21 cellular contexts compared by ENCODE assay signal in the genomic region with DNA sequence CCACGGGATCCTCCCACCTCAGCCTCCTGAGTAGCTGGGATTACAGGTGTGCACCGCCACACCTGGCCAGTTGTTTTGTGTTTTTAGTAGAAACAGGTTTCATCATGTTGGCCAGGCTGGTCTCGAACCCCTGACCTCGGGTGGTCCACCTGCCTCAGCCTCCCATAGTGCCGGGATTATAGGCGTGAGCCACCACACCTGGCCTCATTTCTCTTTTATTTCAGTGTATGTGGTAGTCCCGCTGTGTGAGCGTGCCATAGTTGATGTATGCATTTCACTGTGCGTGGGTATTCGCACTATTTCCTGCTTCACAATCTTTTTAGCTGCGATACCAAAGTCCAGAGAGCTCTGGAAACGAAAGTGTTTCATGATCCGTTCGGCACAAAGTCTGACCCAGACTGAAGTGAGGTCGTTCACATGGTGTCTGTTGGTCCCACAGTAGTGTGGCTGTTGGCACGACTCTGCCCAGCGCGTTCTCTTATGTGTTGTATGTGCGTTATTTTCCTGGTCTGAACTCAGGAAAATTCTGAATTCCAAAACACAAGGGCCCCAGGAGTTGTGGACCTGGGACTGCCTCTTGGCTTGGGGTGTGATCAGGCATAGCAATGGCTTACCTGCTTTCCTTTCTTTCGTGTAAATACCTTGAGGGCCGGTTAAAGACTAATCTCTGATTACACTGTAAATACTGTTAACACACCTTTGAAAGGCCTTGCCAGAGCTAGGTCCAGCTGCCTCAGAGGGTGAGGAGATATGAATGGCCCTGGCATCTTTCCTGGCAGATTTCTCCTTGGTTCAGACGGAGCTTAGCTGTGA. TPM values are rescaled to one million over a fixed set of nuclear protein-coding genes. Genes with fewer than 3 reads are reported as not detected.
DNase-seq lines count a peak whose midpoint lies in the region; ATAC-seq and TF ChIP-seq lines count a peak whose summit lies in the region.
"Had no signal": no experiment of that assay in that cellular context is flagged by ENCODE, and none has a peak within 500 bp of the region (broad histone marks: within the 10 kb centered on the region; RNA-seq: fewer than 3 reads in every experiment).

No MANE protein-coding gene starts in this region.

- H3K27me3 ChIP-seq in right cardiac atrium (ENCODE audit: control insufficient read depth, insufficient read depth) (no peaks in the 10 kb centered on the region), left ventricle myocardium inferior (ENCODE audit: low read depth) (no peaks in the 10 kb centered on the region), endocrine pancreas (ENCODE audit: control insufficient read depth, insufficient read depth, low read length) (no peaks in the 10 kb centered on the region), mucosa of stomach (ENCODE audit: control insufficient read depth, insufficient read depth, low read length) (no peaks in the 10 kb centered on the region)
- H3K27me3 ChIP-seq: esophagus muscularis mucosa had no signal

- H3K9me3 Mint-ChIP-seq in stimulated activated naive CD8-positive, alpha-beta T cell treated with anti-CD3 and anti-CD28 coated beads, Interleukin-15, amount 100 ng/mL, for 72 hours = no peaks in the 10 kb centered on the region
- H3K9me3 Mint-ChIP-seq: activated naive CD4-positive, alpha-beta T cell treated with anti-CD3 and anti-CD28 coated beads, Interleukin-2, amount 10 ng/mL, durations not matched to agents 7 days and 5 days; CD4-positive, alpha-beta T cell; mesothelial cell of epicardium; stimulated activated memory B cell treated with anti-CD40 and anti-IgM and Interleukin-4, amounts not matched to agents 10 μg/mL and 1 μg/mL and 100 μg/mL, for 72 hours had no signal

- no peaks in the 10 kb centered on the region for H3K27me3 Mint-ChIP-seq in stimulated activated naive CD8-positive, alpha-beta T cell treated with anti-CD3 and anti-CD28 coated beads, Interleukin-15, amount 100 ng/mL, for 72 hours
- H3K27me3 Mint-ChIP-seq: activated naive CD4-positive, alpha-beta T cell treated with anti-CD3 and anti-CD28 coated beads, Interleukin-2, amount 10 ng/mL, durations not matched to agents 7 days and 5 days; CD4-positive, alpha-beta T cell; stimulated activated memory B cell treated with anti-CD40 and anti-IgM and Interleukin-4, amounts not matched to agents 10 μg/mL and 1 μg/mL and 100 μg/mL, for 72 hours had no signal

- H3K27ac ChIP-seq in right cardiac atrium (ENCODE audit: low read length) (no peak overlapping the region), left ventricle myocardium inferior (replicated peaks) (no peak overlapping the region)
- H3K27ac ChIP-seq: esophagus muscularis mucosa had no signal

- H3K4me1 ChIP-seq in right cardiac atrium (ENCODE audit: control insufficient read depth, insufficient read depth, low read length) = no peaks in the 10 kb centered on the region
- H3K4me1 ChIP-seq in left ventricle myocardium inferior = peaks cover 62% of the 10 kb centered on the region
- no peaks in the 10 kb centered on the region for H3K4me1 ChIP-seq in endocrine pancreas (ENCODE audit: control insufficient read depth, insufficient read depth, low read length)
- H3K4me1 ChIP-seq in mucosa of stomach (ENCODE audit: control insufficient read depth, insufficient read depth, low read length) = peaks cover 92% of the 10 kb centered on the region

- H3K36me3 ChIP-seq in left ventricle myocardium inferior = peaks cover 97% of the 10 kb centered on the region
- H3K36me3 ChIP-seq in endocrine pancreas (ENCODE audit: control insufficient read depth, insufficient read depth, low read length) = peaks cover 6% of the 10 kb centered on the region
- H3K36me3 ChIP-seq in mucosa of stomach (ENCODE audit: control insufficient read depth, insufficient read depth, low read length) = peaks cover 41% of the 10 kb centered on the region

- ATAC-seq in right cardiac atrium = no peak
- ATAC-seq in GM18873 (IDR thresholded peaks at IDR 0.05; ENCODE audit: low FRiP score, unreplicated experiment) = no peak
- no peak for ATAC-seq in GM18868 (IDR thresholded peaks at IDR 0.05; ENCODE audit: unreplicated experiment)
- ATAC-seq in stimulated activated naive CD8-positive, alpha-beta T cell treated with anti-CD3 and anti-CD28 coated beads, Interleukin-15, amount 100 ng/mL, for 72 hours = no peak
- ATAC-seq: stimulated activated memory B cell treated with anti-CD40 and anti-IgM and Interleukin-4, amounts not matched to agents 10 μg/mL and 1 μg/mL and 100 μg/mL, for 72 hours had no signal

- H3K4me1 Mint-ChIP-seq in stimulated activated naive CD8-positive, alpha-beta T cell treated with anti-CD3 and anti-CD28 coated beads, Interleukin-15, amount 100 ng/mL, for 72 hours = peaks cover 35% of the 10 kb centered on the region
- H3K4me1 Mint-ChIP-seq: mesothelial cell of epicardium had no signal

- intact Hi-C loops in right cardiac atrium (cut with DNase I) (no loop called here), left ventricle myocardium inferior (cut with micrococcal nuclease) (no loop called here)

- 83% methylated on average over 22 of the region's 22 CpGs for WGBS in right cardiac atrium

- H3K9me3 ChIP-seq in right cardiac atrium (ENCODE audit: control insufficient read depth, low read length) (no peaks in the 10 kb centered on the region), left ventricle myocardium inferior (replicated peaks) (no peaks in the 10 kb centered on the region), endocrine pancreas (ENCODE audit: control insufficient read depth, low read length) (no peaks in the 10 kb centered on the region), mucosa of stomach (ENCODE audit: control insufficient read depth, low read length) (no peaks in the 10 kb centered on the region)
- H3K9me3 ChIP-seq: esophagus muscularis mucosa had no signal

- peak overlapping the region; percentile 78 for H3K9ac ChIP-seq in endocrine pancreas (ENCODE audit: control insufficient read depth, insufficient read depth, low read length)
- peak overlapping the region; percentile 32 for H3K9ac ChIP-seq in mucosa of stomach (ENCODE audit: low read length)

- H3K4me3 ChIP-seq in right cardiac atrium (ENCODE audit: low read length) = no peak overlapping the region
- H3K4me3 ChIP-seq in left ventricle myocardium inferior = no peak overlapping the region
- peak overlapping the region; percentile 11 for H3K4me3 ChIP-seq in endocrine pancreas (ENCODE audit: control insufficient read depth, insufficient read depth, low read length)
- peak overlapping the region; percentile 0 for H3K4me3 ChIP-seq in mucosa of stomach (ENCODE audit: low read length)
- H3K4me3 ChIP-seq: esophagus muscularis mucosa, smooth muscle cell had no signal

- H3K27ac Mint-ChIP-seq in stimulated activated naive CD8-positive, alpha-beta T cell treated with anti-CD3 and anti-CD28 coated beads, Interleukin-15, amount 100 ng/mL, for 72 hours = no peak overlapping the region
- H3K27ac Mint-ChIP-seq: activated naive CD4-positive, alpha-beta T cell treated with anti-CD3 and anti-CD28 coated beads, Interleukin-2, amount 10 ng/mL, durations not matched to agents 7 days and 5 days; CD4-positive, alpha-beta T cell; mesothelial cell of epicardium; stimulated activated memory B cell treated with anti-CD40 and anti-IgM and Interleukin-4, amounts not matched to agents 10 μg/mL and 1 μg/mL and 100 μg/mL, for 72 hours had no signal

- no peak for TF ChIP-seq CTCF in left ventricle myocardium inferior (IDR thresholded peaks at IDR 0.05; ENCODE audit: borderline replicate concordance)

- H3K4me3 Mint-ChIP-seq in stimulated activated naive CD8-positive, alpha-beta T cell treated with anti-CD3 and anti-CD28 coated beads, Interleukin-15, amount 100 ng/mL, for 72 hours = no peak overlapping the region
- H3K4me3 Mint-ChIP-seq: activated naive CD4-positive, alpha-beta T cell treated with anti-CD3 and anti-CD28 coated beads, Interleukin-2, amount 10 ng/mL, durations not matched to agents 7 days and 5 days; CD4-positive, alpha-beta T cell; mesothelial cell of epicardium; stimulated activated memory B cell treated with anti-CD40 and anti-IgM and Interleukin-4, amounts not matched to agents 10 μg/mL and 1 μg/mL and 100 μg/mL, for 72 hours had no signal

- DNase-seq in right cardiac atrium (peak in 2 of 3 donors; percentile 6 to 17), left ventricle myocardium inferior (no peak), COR-L47 (lab: John Stamatoyannopoulos, UW) (no peak)
- no peak for DNase-seq in stimulated activated naive CD8-positive, alpha-beta T cell treated with anti-CD3 and anti-CD28 coated beads, Interleukin-15, amount 100 ng/mL, for 72 hours
- DNase-seq: activated CD8-positive, alpha-beta memory T cell treated with anti-CD3 and anti-CD28 coated beads, Interleukin-2, amount 50 U/mL, for 48 hours; activated naive CD4-positive, alpha-beta T cell treated with anti-CD3 and anti-CD28 coated beads, Interleukin-2, amount 10 ng/mL, durations not matched to agents 7 days and 5 days; CD4-positive, alpha-beta T cell; EL; KG1; NCI-H1048; NCI-H2171; SHP77; T-helper 9 cell had no signal

RNA-seq across cellular contexts. Expression of a gene that starts 8.6 kb away (rescaled TPM):
- total RNA-seq in right cardiac atrium (100 to 1,000 TPM; 175 to 232 (median 208) TPM), left ventricle myocardium inferior (205 TPM)
- 187 TPM for polyA plus RNA-seq in right cardiac atrium

RNA-seq across cellular contexts. Expression of a gene that starts 28.8 kb away (rescaled TPM):
- 100 to 1,000 TPM in 1 of 4 donors, 10 to 100 TPM in 3; 87.5 to 101 (median 90.4) TPM for total RNA-seq in right cardiac atrium
- 76.0 TPM for polyA plus RNA-seq in right cardiac atrium
- 74.0 TPM for total RNA-seq in left ventricle myocardium inferior

RNA-seq across cellular contexts. Expression of a gene that starts 35.6 kb away (rescaled TPM):
- total RNA-seq in right cardiac atrium (10 to 100 TPM; 23.6 to 26.6 (median 24.3) TPM), left ventricle myocardium inferior (14.6 TPM)
- 30.4 TPM for polyA plus RNA-seq in right cardiac atrium

RNA-seq across cellular contexts. Expression of a gene that starts 40.2 kb away (rescaled TPM):
- total RNA-seq in right cardiac atrium (10 to 100 TPM in 1 of 4 donors, 1 to 10 TPM in 3; 7.7 to 12.5 (median 9.3) TPM), left ventricle myocardium inferior (7.1 TPM)
- 6.3 TPM for polyA plus RNA-seq in right cardiac atrium

RNA-seq across cellular contexts. Expression of a gene that starts 42.9 kb away (rescaled TPM):
- total RNA-seq in right cardiac atrium (10 to 100 TPM; 23.7 to 32.0 (median 28.9) TPM), left ventricle myocardium inferior (11.8 TPM)
- 18.7 TPM for polyA plus RNA-seq in right cardiac atrium

Comparison
In these comparisons a context has a peak if more than half of its experiments do, and no peak if none do; other contexts are left out.
1. DNase-seq: peak in right cardiac atrium (2 of 3); none in left ventricle myocardium inferior (single experiment), stimulated activated naive CD8-positive, alpha-beta T cell treated with anti-CD3 and anti-CD28 coated beads, Interleukin-15, amount 100 ng/mL, for 72 hours (0 of 2) and COR-L47 (single experiment).
2. H3K4me3 ChIP-seq: peak in endocrine pancreas (single experiment) and mucosa of stomach (single experiment); none in right cardiac atrium (single experiment) and left ventricle myocardium inferior (single experiment).